18 cellular contexts compared by ENCODE assay signal in genomic region chr5:105639511-105639910, GRCh38.
"Had no signal": no experiment of that assay in that cellular context is flagged by ENCODE, and none has a peak within 500 bp of the region (broad histone marks: within the 10 kb centered on the region; RNA-seq: fewer than 3 reads in every experiment).

No MANE protein-coding gene starts in this region.

- H3K9me3 ChIP-seq: gastrocnemius medialis, prostate gland, sigmoid colon, thyroid gland had no signal

- H3K27me3 ChIP-seq: dorsolateral prefrontal cortex, gastrocnemius medialis, sigmoid colon, stomach, thyroid gland had no signal

- ATAC-seq: esophagus mucosa; gastrocnemius medialis; left ventricle myocardium superior; right cardiac atrium; stimulated activated effector memory CD8-positive, alpha-beta T cell treated with anti-CD3 and anti-CD28 coated beads, Interleukin-12 subunit alpha, Interleukin-12 subunit beta, amount 100 ng/mL, for 72 hours had no signal

- H3K4me3 ChIP-seq: dorsolateral prefrontal cortex, gastrocnemius medialis, prostate gland, sigmoid colon, stomach, thyroid gland had no signal

- H3K36me3 ChIP-seq: gastrocnemius medialis, prostate gland, sigmoid colon, stomach, thyroid gland had no signal

- H3K27ac ChIP-seq: dorsolateral prefrontal cortex, epithelial cell of prostate, gastrocnemius medialis, prostate gland, sigmoid colon, stomach, thyroid gland had no signal

- DNase-seq: dorsolateral prefrontal cortex; effector CD4-positive, alpha-beta T cell; foreskin fibroblast; gastrocnemius medialis; head of caudate nucleus; left ventricle myocardium superior; naive B cell; sigmoid colon; stimulated activated CD4-positive, alpha-beta T cell treated with anti-CD3 and anti-CD28 coated beads, Interleukin-2, amount 100 ng/mL, for 24 hours; stimulated activated CD4-positive, alpha-beta T cell treated with anti-CD3 and anti-CD28 coated beads, Interleukin-4, amount 100 ng/mL, for 24 hours; stimulated activated naive CD4-positive, alpha-beta T cell treated with Interleukin-2 at 50 U/mL for 16 hours; stomach; thyroid gland had no signal

- H3K4me1 ChIP-seq: gastrocnemius medialis, prostate gland, sigmoid colon, stomach, thyroid gland had no signal
